ENCODE assay signal across 9 cellular contexts in the genomic region with DNA sequence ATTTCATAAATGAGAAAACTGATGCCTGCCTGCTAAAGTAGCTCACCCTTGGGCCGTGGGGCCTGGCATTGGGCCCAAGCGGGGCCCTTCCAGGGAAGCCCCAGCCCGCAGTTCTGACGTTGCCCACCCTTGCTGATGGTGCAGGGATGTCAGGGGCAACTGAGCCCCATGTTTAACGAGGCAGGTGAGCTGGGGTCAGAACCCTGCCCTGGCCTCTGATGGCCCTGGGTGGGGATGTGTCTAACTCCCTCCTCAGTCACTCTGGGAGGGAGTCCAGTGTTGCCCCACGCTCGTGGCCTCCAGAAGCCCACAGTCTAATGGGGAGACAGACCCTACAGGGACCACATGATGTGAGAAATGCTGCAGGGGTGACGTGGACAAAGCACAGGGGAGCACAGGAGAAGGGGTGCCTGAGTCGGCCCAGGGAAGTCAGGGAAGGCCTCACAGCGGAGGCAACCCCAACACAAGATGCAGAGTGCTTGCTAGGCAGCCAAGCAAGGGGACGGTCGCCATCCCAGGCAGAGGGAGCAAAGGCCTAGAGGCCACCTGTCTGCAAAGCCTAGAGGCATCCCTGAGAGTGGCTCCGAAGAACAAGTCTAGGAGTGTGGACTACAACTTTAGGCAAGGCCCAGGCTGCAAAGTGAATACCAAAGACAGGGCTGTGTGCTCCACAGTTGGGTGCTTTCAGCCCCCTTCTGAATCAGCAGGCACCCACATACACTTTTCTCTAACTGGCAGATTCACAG. TPM values are rescaled to one million over a fixed set of nuclear protein-coding genes. Genes with fewer than 3 reads are reported as not detected.
DNase-seq lines count a peak whose midpoint lies in the region; TF ChIP-seq lines count a peak whose summit lies in the region.
"Had no signal": no experiment of that assay in that cellular context is flagged by ENCODE, and none has a peak within 500 bp of the region (broad histone marks: within the 10 kb centered on the region; RNA-seq: fewer than 3 reads in every experiment).

No MANE protein-coding gene starts in this region.

- no peak for TF ChIP-seq POLR2A in uterus (IDR thresholded peaks at IDR 0.05)

- peaks cover 5% of the 10 kb centered on the region for H3K27me3 Mint-ChIP-seq in nephron (ENCODE audit: low read depth)

- dilution Hi-C loops in mammary epithelial cell (cut with HindIII; ENCODE audit: low sequenced_read_pairs): no loop called here

- H3K79me2 ChIP-seq in mammary epithelial cell (ENCODE audit: insufficient read depth, low read length): no peaks in the 10 kb centered on the region

- intact Hi-C loops in left ventricle myocardium inferior (cut with micrococcal nuclease): no loop called here
- intact Hi-C loops in cardiac septum (cut with DNase I): no loop called here
- intact Hi-C loops in mammary epithelial cell (cut with micrococcal nuclease): no loop called here
- intact Hi-C loops in uterus (cut with DNase I; ENCODE audit: low total_unique reads): no loop called here

- peak overlapping the region in 2 of 3 experiments; percentile 15 to 80 for H3K4me3 Mint-ChIP-seq in nephron

- no peak overlapping the region for H3K4me3 ChIP-seq in left ventricle myocardium inferior
- no peak overlapping the region for H3K4me3 ChIP-seq in mammary epithelial cell (replicated peaks in 1 of 3; ENCODE audit: insufficient read depth in 1 of 3, low read depth in 2 of 3, low read length in 3 of 3)
- H3K4me3 ChIP-seq in uterus: no peak overlapping the region

- H3K9ac ChIP-seq in mammary epithelial cell (ENCODE audit: insufficient read depth, low read length): no peak overlapping the region

- H2AFZ ChIP-seq in mammary epithelial cell (ENCODE audit: low read depth, low read length): no peak overlapping the region

- H3K4me1 ChIP-seq in left ventricle myocardium inferior (peaks cover 22% of the 10 kb centered on the region), mammary epithelial cell (ENCODE audit: insufficient read depth, low read length) (peaks cover 23% of the 10 kb centered on the region), uterus (peaks cover 0 to 3% of the 10 kb centered on the region in 2 donors)

- H3K4me2 ChIP-seq in mammary epithelial cell (ENCODE audit: insufficient read depth, low read depth, low read length): no peak overlapping the region

- H3K27me3 ChIP-seq in left ventricle myocardium inferior (ENCODE audit: low read depth) (no peaks in the 10 kb centered on the region), mammary epithelial cell (ENCODE audit: insufficient read depth, low read length) (no peaks in the 10 kb centered on the region), uterus (no peaks in the 10 kb centered on the region)

- no peaks in the 10 kb centered on the region for H3K36me3 Mint-ChIP-seq in nephron (ENCODE audit: low read depth)

- in situ Hi-C loops in mammary epithelial cell (cut with MboI; ENCODE audit: low sequenced_read_pairs in 2 of 2): no loop called here

- peak overlapping the region; percentile 97 for H3K27ac ChIP-seq in left ventricle myocardium inferior (replicated peaks)
- peak overlapping the region; percentile 94 for H3K27ac ChIP-seq in mammary epithelial cell (ENCODE audit: insufficient read depth, low read depth, low read length)
- H3K27ac ChIP-seq in uterus: peak overlapping the region; percentile 94

- peaks cover 9% of the 10 kb centered on the region for H3K4me1 Mint-ChIP-seq in nephron

- BruUV-seq in mammary epithelial cell (replicated peaks; lab: Mats Ljungman, UMichigan): no TSS peak

- H3K36me3 ChIP-seq in left ventricle myocardium inferior (no peaks in the 10 kb centered on the region), mammary epithelial cell (ENCODE audit: insufficient read depth, low read length) (no peaks in the 10 kb centered on the region), uterus (no peaks in the 10 kb centered on the region)

- POLR2A ChIA-PET in GM10248 (lab: Yijun Ruan, JAX): interaction anchor here (0.6 to 0.9 kb wide), 5 partner anchors 10 to 796 kb away, joined by 3 read pairs; a partner anchor contains a TSS

- 85% methylated on average over 13 of the region's 13 CpGs for WGBS in mammary epithelial cell (ENCODE audit: low coverage, missing lambda C conversion rate)

- peaks cover 3% of the 10 kb centered on the region for H3K9me3 Mint-ChIP-seq in nephron

- no peaks in the 10 kb centered on the region for H4K20me1 ChIP-seq in mammary epithelial cell (ENCODE audit: insufficient read depth, low read length)

- peak overlapping the region; percentile 55 to 96 (median 88) for H3K27ac Mint-ChIP-seq in nephron

- CTCF ChIA-PET in mammary epithelial cell (lab: Charles Lee; ENCODE audit: low non-redundant PET) (no interaction called here), GM10248 (lab: Yijun Ruan, JAX) (no interaction called here)

- DNase-seq in left ventricle myocardium inferior (no peak), cardiac septum (ENCODE audit: low spot score) (no peak), mammary epithelial cell (no peak), uterus (no peak), GM10248 (ENCODE audit: extremely low spot score) (no peak), NCI-H128 (lab: John Stamatoyannopoulos, UW; ENCODE audit: unreplicated experiment) (no peak), NCI-H748 treated with DMSO at 0.1 percent for 48 hours (lab: John Stamatoyannopoulos, UW) (no peak)
- DNase-seq: NCI-H524 treated with DMSO at 0.1 percent for 48 hours had no signal

- TF ChIP-seq CTCF in left ventricle myocardium inferior (IDR thresholded peaks at IDR 0.05; ENCODE audit: borderline replicate concordance) (no peak), mammary epithelial cell (conservative IDR thresholded peaks at IDR 0.05 in 1 of 2, IDR thresholded peaks at IDR 0.05 in 1 of 2; ENCODE audit: extremely low read depth in 1 of 2, insufficient read depth in 1 of 2, low read depth in 1 of 2, low read length in 2 of 2) (no peak), nephron (IDR thresholded peaks at IDR 0.05; ENCODE audit: unreplicated experiment in 3 of 3) (no peak), uterus (IDR thresholded peaks at IDR 0.05) (no peak), GM10248 (IDR thresholded peaks at IDR 0.05; ENCODE audit: control extremely low read depth, extremely low read depth, low read depth, missing control alignments) (no peak)

- H3K9me3 ChIP-seq in left ventricle myocardium inferior (replicated peaks) (no peaks in the 10 kb centered on the region), mammary epithelial cell (replicated peaks; ENCODE audit: insufficient read depth, low read length) (no peaks in the 10 kb centered on the region), uterus (no peaks in the 10 kb centered on the region)

RNA-seq across cellular contexts. Expression of a gene that starts 25.2 kb away (rescaled TPM):
- 66.3 TPM for total RNA-seq in left ventricle myocardium inferior
- total RNA-seq in cardiac septum: 22.6 TPM
- total RNA-seq in mammary epithelial cell: 1,000 to 10,000 TPM in 1 of 2 donors, 100 to 1,000 TPM in 1; 772 to 1,235 TPM
- 542 TPM for polyA plus RNA-seq in mammary epithelial cell
- polyA minus RNA-seq in mammary epithelial cell: 521 TPM
- total RNA-seq in uterus: 100 to 1,000 TPM; 118 to 210 (median 145) TPM

RNA-seq across cellular contexts. Expression of a gene that starts 55.8 kb away (rescaled TPM):
- total RNA-seq in left ventricle myocardium inferior (25.6 TPM), cardiac septum (28.9 TPM), mammary epithelial cell (10 to 100 TPM; 57.7 to 98.4 TPM), uterus (10 to 100 TPM; 18.4 to 34.8 (median 22.7) TPM)
- 58.9 TPM for polyA plus RNA-seq in mammary epithelial cell
- polyA minus RNA-seq in mammary epithelial cell: 60.1 TPM
